Comparison of ENCODE assay signal across 15 cellular contexts in the genomic region with DNA sequence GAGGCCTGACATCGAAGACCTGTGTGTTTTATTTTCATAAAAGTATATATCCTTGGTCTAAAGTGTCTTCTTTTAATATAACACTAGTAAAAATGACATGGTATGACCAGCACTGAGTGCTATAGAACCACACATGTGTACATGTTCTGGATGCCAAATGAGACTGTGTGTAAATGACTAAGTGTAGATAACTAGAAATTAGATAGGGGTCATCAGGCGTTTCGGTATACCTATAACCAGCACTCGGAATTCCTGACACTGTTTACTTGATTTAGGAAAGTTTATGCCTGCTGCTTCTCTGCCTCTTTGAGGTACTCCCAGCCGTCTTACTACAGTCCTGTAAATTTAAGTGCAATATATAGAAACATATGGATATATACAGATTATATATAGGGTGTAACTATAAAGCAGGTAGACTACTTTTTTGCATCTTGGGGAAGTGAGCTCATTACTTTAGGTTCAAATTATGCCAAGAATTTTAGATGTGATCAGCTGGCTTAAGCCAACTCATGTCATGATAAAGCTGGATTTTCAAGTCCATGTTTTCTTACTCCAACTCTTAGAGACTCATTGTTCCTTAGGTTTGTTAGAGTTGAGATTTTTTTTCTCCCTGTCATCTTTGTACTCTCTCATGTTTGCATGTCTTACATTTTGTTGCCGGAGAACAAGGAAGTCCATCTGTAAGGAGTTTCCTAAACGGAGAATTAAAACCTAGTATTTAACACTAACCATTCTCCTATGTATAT.
DNase-seq lines count a peak whose midpoint lies in the region; ATAC-seq and TF ChIP-seq lines count a peak whose summit lies in the region.
"Had no signal": no experiment of that assay in that cellular context is flagged by ENCODE, and none has a peak within 500 bp of the region (broad histone marks: within the 10 kb centered on the region; RNA-seq: fewer than 3 reads in every experiment).

No MANE protein-coding gene starts in this region.

- DNase-seq in WERI-Rb-1 (no peak), mesothelial cell of epicardium (ENCODE audit: low spot score in 2 of 2, unreplicated experiment in 2 of 2) (no peak), NCI-H1092 (lab: John Stamatoyannopoulos, UW) (no peak), NCI-H1092 treated with DMSO at 0.1 percent for 48 hours (lab: John Stamatoyannopoulos, UW) (no peak), globus pallidus (ENCODE audit: low spot score) (no peak)
- DNase-seq: CD4-positive, alpha-beta T cell; DMS153; DMS79 treated with DMSO at 0.1 percent for 48 hours; EL; HFFc6 had no signal

- H3K4me3 Mint-ChIP-seq in brain (no peak overlapping the region), mesothelial cell of epicardium (no peak overlapping the region)
- H3K4me3 Mint-ChIP-seq: B cell; CD4-positive, alpha-beta T cell; HFFc6 had no signal

- H3K27ac ChIP-seq in WERI-Rb-1: peak overlapping the region; percentile 67

- H3K27me3 Mint-ChIP-seq in brain: no peaks in the 10 kb centered on the region
- no peaks in the 10 kb centered on the region for H3K27me3 Mint-ChIP-seq in mesothelial cell of epicardium (ENCODE audit: low read depth)
- H3K27me3 Mint-ChIP-seq: B cell; CD4-positive, alpha-beta T cell had no signal

- H3K36me3 Mint-ChIP-seq in brain (peaks cover 86% of the 10 kb centered on the region), mesothelial cell of epicardium (peaks cover 55% of the 10 kb centered on the region)

- H3K9me3 Mint-ChIP-seq in brain (no peaks in the 10 kb centered on the region), mesothelial cell of epicardium (no peaks in the 10 kb centered on the region)
- H3K9me3 Mint-ChIP-seq: CD4-positive, alpha-beta T cell; HFFc6 had no signal

- no peaks in the 10 kb centered on the region for H3K9me3 ChIP-seq in WERI-Rb-1 (ENCODE audit: severe bottlenecking)
- H3K9me3 ChIP-seq: HAP-1 had no signal

- H3K36me3 ChIP-seq in WERI-Rb-1: peaks cover 22% of the 10 kb centered on the region

- TF ChIP-seq CTCF in WERI-Rb-1 (IDR thresholded peaks at IDR 0.05; ENCODE audit: low read depth, low read length): no peak
- TF ChIP-seq CTCF in brain (conservative IDR thresholded peaks at IDR 0.05): no peak
- no peak for TF ChIP-seq CTCF in mesothelial cell of epicardium (IDR thresholded peaks at IDR 0.05; ENCODE audit: unreplicated experiment)

- no peak overlapping the region for H3K4me3 ChIP-seq in WERI-Rb-1 (ENCODE audit: low read depth, low read length)
- H3K4me3 ChIP-seq: HAP-1 had no signal

- ATAC-seq in GM19328 (IDR thresholded peaks at IDR 0.05; ENCODE audit: unreplicated experiment): no peak
- ATAC-seq: HepG2 had no signal

- H3K27ac Mint-ChIP-seq in brain: peak overlapping the region in 3 of 5 experiments; percentile 3 to 78 (median 24)
- H3K27ac Mint-ChIP-seq in mesothelial cell of epicardium: peak overlapping the region; percentile 52
- H3K27ac Mint-ChIP-seq: B cell; CD4-positive, alpha-beta T cell; HFFc6 had no signal

- H3K27me3 ChIP-seq in WERI-Rb-1 (ENCODE audit: insufficient read depth, low read depth, severe bottlenecking): no peaks in the 10 kb centered on the region

- H3K4me1 Mint-ChIP-seq in brain: peaks cover 35% of the 10 kb centered on the region
- H3K4me1 Mint-ChIP-seq in mesothelial cell of epicardium: peaks cover 35% of the 10 kb centered on the region
- H3K4me1 Mint-ChIP-seq: B cell had no signal
